ENCODE assay signal across 17 cellular contexts in genomic region chr2:196137271-196137670, GRCh38. TPM values are rescaled to one million over a fixed set of nuclear protein-coding genes. Genes with fewer than 3 reads are reported as not detected.
DNase-seq lines count a peak whose midpoint lies in the region; ATAC-seq and TF ChIP-seq lines count a peak whose summit lies in the region.
"Had no signal": no experiment of that assay in that cellular context is flagged by ENCODE, and none has a peak within 500 bp of the region (broad histone marks: within the 10 kb centered on the region; RNA-seq: fewer than 3 reads in every experiment).

No MANE protein-coding gene starts in this region.

- ATAC-seq in activated T-cell treated with anti-CD3 and anti-CD28 coated beads, Interleukin-2, amount 50 U/mL, for 72 hours (replicated peaks in 1 of 2) = no peak
- ATAC-seq in effector memory CD8-positive, alpha-beta T cell (replicated peaks) = no peak
- no peak for ATAC-seq in left colon
- ATAC-seq: body of pancreas, left ventricle myocardium superior had no signal

- peak overlapping the region; percentile 45 for H3K27ac ChIP-seq in SK-N-MC
- no peak overlapping the region for H3K27ac ChIP-seq in prostate gland
- no peak overlapping the region for H3K27ac ChIP-seq in esophagus muscularis mucosa (replicated peaks in 1 of 4)
- H3K27ac ChIP-seq: body of pancreas, dorsolateral prefrontal cortex, RWPE1, transverse colon had no signal

- no peaks in the 10 kb centered on the region for H3K4me1 ChIP-seq in prostate gland (replicated peaks)
- H3K4me1 ChIP-seq in esophagus muscularis mucosa = no peaks in the 10 kb centered on the region
- H3K4me1 ChIP-seq: body of pancreas, Caco-2 had no signal

- TF ChIP-seq CTCF in osteocyte (IDR thresholded peaks at IDR 0.05) = no peak
- no peak for TF ChIP-seq CTCF in prostate gland (IDR thresholded peaks at IDR 0.05)
- TF ChIP-seq CTCF in esophagus muscularis mucosa (IDR thresholded peaks at IDR 0.05) = no peak

- no peak overlapping the region for H3K9ac ChIP-seq in SK-N-MC (ENCODE audit: insufficient read length)

- H3K9me3 ChIP-seq in SK-N-MC (ENCODE audit: low read depth, low read length) (no peaks in the 10 kb centered on the region; the same call in 1 of the 2 replicates), prostate gland (no peaks in the 10 kb centered on the region), esophagus muscularis mucosa (peaks cover 0 to 11% (median 9%) of the 10 kb centered on the region in 4 donors)

- H3K27me3 Mint-ChIP-seq in activated T-cell treated with anti-CD3 and anti-CD28 coated beads, Interleukin-2, amount 50 U/mL, for 72 hours (ENCODE audit: low read depth) = no peaks in the 10 kb centered on the region
- no peaks in the 10 kb centered on the region for H3K27me3 Mint-ChIP-seq in effector memory CD8-positive, alpha-beta T cell
- H3K27me3 Mint-ChIP-seq in osteocyte (ENCODE audit: unreplicated experiment) = no peaks in the 10 kb centered on the region

- intact Hi-C loops in left colon (cut with DNase I, micrococcal nuclease) = no loop called here
- intact Hi-C loops in prostate gland (cut with DNase I) = no loop called here
- intact Hi-C loops in esophagus muscularis mucosa (cut with DNase I) = no loop called here

- TF ChIP-seq POLR2A in prostate gland (IDR thresholded peaks at IDR 0.05) = no peak
- TF ChIP-seq POLR2A in esophagus muscularis mucosa (IDR thresholded peaks at IDR 0.05; ENCODE audit: low read depth) = no peak

- DNase-seq in activated T-cell treated with anti-CD3 and anti-CD28 coated beads, Interleukin-2, amount 50 U/mL, for 72 hours = no peak
- no peak for DNase-seq in activated T-cell treated with anti-CD3 and anti-CD28 coated beads, Interleukin-2, amount 50 U/mL, for 48 hours
- no peak for DNase-seq in SK-N-MC (ENCODE audit: low read depth, low spot score)
- no peak for DNase-seq in effector memory CD8-positive, alpha-beta T cell
- DNase-seq in osteocyte (ENCODE audit: extremely low spot score, unreplicated experiment) = no peak
- DNase-seq in left colon = no peak
- DNase-seq in prostate gland (ENCODE audit: low spot score) = no peak
- no peak for DNase-seq in esophagus muscularis mucosa (ENCODE audit: extremely low spot score)
- DNase-seq: ACHN; body of pancreas; Caco-2; dorsolateral prefrontal cortex; left ventricle myocardium superior; NCI-H82; stimulated activated CD4-positive, alpha-beta T cell treated with anti-CD3 and anti-CD28 coated beads, Interleukin-1b, Interleukin-23, amount 100 ng/mL, for 48 hours; transverse colon had no signal

- H3K27me3 ChIP-seq in prostate gland (replicated peaks; ENCODE audit: insufficient read depth) (no peaks in the 10 kb centered on the region), esophagus muscularis mucosa (no peaks in the 10 kb centered on the region)
- H3K27me3 ChIP-seq: body of pancreas, dorsolateral prefrontal cortex, transverse colon had no signal

- H3K4me3 ChIP-seq in SK-N-MC = no peak overlapping the region
- H3K4me3 ChIP-seq in prostate gland = no peak overlapping the region
- H3K4me3 ChIP-seq in esophagus muscularis mucosa = no peak overlapping the region
- H3K4me3 ChIP-seq: body of pancreas, dorsolateral prefrontal cortex, transverse colon had no signal

- H3K4me1 Mint-ChIP-seq in activated T-cell treated with anti-CD3 and anti-CD28 coated beads, Interleukin-2, amount 50 U/mL, for 72 hours (ENCODE audit: low read depth) = peaks cover 45% of the 10 kb centered on the region
- peaks cover 15% of the 10 kb centered on the region in 2 donors for H3K4me1 Mint-ChIP-seq in effector memory CD8-positive, alpha-beta T cell (ENCODE audit: low read depth in 2 of 2)
- H3K4me1 Mint-ChIP-seq in osteocyte (ENCODE audit: unreplicated experiment) = peaks cover 11% of the 10 kb centered on the region

- H3K36me3 ChIP-seq in SK-N-MC (ENCODE audit: insufficient read depth, low read length) (peaks cover 86% of the 10 kb centered on the region), prostate gland (no peaks in the 10 kb centered on the region), esophagus muscularis mucosa (peaks cover 0 to 45% (median 20%) of the 10 kb centered on the region in 4 donors)

- H3K4me3 Mint-ChIP-seq in activated T-cell treated with anti-CD3 and anti-CD28 coated beads, Interleukin-2, amount 50 U/mL, for 72 hours = no peak overlapping the region
- H3K4me3 Mint-ChIP-seq in effector memory CD8-positive, alpha-beta T cell = no peak overlapping the region
- H3K4me3 Mint-ChIP-seq in osteocyte (ENCODE audit: unreplicated experiment) = no peak overlapping the region

- H3K27ac Mint-ChIP-seq in activated T-cell treated with anti-CD3 and anti-CD28 coated beads, Interleukin-2, amount 50 U/mL, for 72 hours = peak overlapping the region; percentile 89
- peak overlapping the region; percentile 13 to 53 for H3K27ac Mint-ChIP-seq in effector memory CD8-positive, alpha-beta T cell
- H3K27ac Mint-ChIP-seq in osteocyte (ENCODE audit: unreplicated experiment) = peak overlapping the region; percentile 66

- peaks cover 19 to 84% of the 10 kb centered on the region in 2 donors for H3K36me3 Mint-ChIP-seq in activated T-cell treated with anti-CD3 and anti-CD28 coated beads, Interleukin-2, amount 50 U/mL, for 72 hours (ENCODE audit: insufficient read depth in 2 of 2)
- H3K36me3 Mint-ChIP-seq in effector memory CD8-positive, alpha-beta T cell (ENCODE audit: insufficient read depth) = peaks cover 99% of the 10 kb centered on the region
- peaks cover 72% of the 10 kb centered on the region for H3K36me3 Mint-ChIP-seq in osteocyte (ENCODE audit: unreplicated experiment)

- H3K9me3 Mint-ChIP-seq in activated T-cell treated with anti-CD3 and anti-CD28 coated beads, Interleukin-2, amount 50 U/mL, for 72 hours = peaks cover 0 to 5% of the 10 kb centered on the region in 2 donors
- peaks cover 0 to 2% of the 10 kb centered on the region in 2 donors for H3K9me3 Mint-ChIP-seq in effector memory CD8-positive, alpha-beta T cell
- peaks cover 12% of the 10 kb centered on the region for H3K9me3 Mint-ChIP-seq in osteocyte (ENCODE audit: unreplicated experiment)

- no peak for TF ChIP-seq EP300 in esophagus muscularis mucosa (IDR thresholded peaks at IDR 0.05)

- 95% methylated on average over 2 of the region's 2 CpGs for WGBS in prostate gland
- 96% methylated on average over 2 of the region's 2 CpGs for WGBS in esophagus muscularis mucosa

RNA-seq across cellular contexts. Expression of gene STK17B, which starts 34.1 kb away (rescaled TPM):
- total RNA-seq in activated T-cell treated with anti-CD3 and anti-CD28 coated beads, Interleukin-2, amount 50 U/mL, for 72 hours = 100 to 1,000 TPM; 279 to 280 TPM
- 77.5 and 89.3 TPM in 2 replicates for total RNA-seq in osteocyte
- 10 to 100 TPM; 43.1 to 59.9 TPM for total RNA-seq in left colon
- total RNA-seq in prostate gland = 10 to 100 TPM; 24.6 to 25.0 TPM
- 10 to 100 TPM in 1 of 4 donors, 1 to 10 TPM in 3; 6.9 to 24.2 (median 9.4) TPM for total RNA-seq in esophagus muscularis mucosa

Comparison
In these comparisons a context has a peak if more than half of its experiments do, and no peak if none do; other contexts are left out.
1. H3K27ac Mint-ChIP-seq: peak in every context shown above with its lines; median percentile 89 in activated T-cell treated with anti-CD3 and anti-CD28 coated beads, Interleukin-2, amount 50 U/mL, for 72 hours; 66 in osteocyte; 33 in effector memory CD8-positive, alpha-beta T cell.